ENCODE assay signal across 14 cellular contexts in the genomic region with DNA sequence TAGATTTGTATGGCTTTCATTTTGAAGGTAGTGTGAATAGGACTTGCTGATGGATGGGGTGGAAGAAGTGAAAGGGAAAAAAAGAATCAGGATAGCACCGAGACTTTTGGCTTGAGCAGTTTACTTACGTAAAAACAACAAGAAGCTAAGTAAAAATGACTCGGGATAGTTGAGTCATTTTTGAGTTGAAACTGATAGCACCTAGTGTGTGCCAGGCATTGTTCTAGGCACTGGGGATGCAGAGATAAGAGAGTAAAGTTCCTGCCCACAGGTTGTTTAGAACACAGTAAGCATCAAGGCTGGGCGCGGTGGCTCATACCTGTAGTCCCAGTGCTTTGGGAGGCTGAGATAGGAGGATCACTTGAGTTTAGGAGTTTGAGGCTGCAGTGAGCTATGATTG. TPM values are rescaled to one million over a fixed set of nuclear protein-coding genes. Genes with fewer than 3 reads are reported as not detected.
DNase-seq lines count a peak whose midpoint lies in the region; ATAC-seq and TF ChIP-seq lines count a peak whose summit lies in the region.
"Had no signal": no experiment of that assay in that cellular context is flagged by ENCODE, and none has a peak within 500 bp of the region (broad histone marks: within the 10 kb centered on the region; RNA-seq: fewer than 3 reads in every experiment).

No MANE protein-coding gene starts in this region.

- H3K27ac ChIP-seq in right cardiac atrium (ENCODE audit: low read length) = no peak overlapping the region
- H3K27ac ChIP-seq in adrenal gland = peak overlapping the region in 1 of 5 donors; percentile 8

- H3K27me3 ChIP-seq in right cardiac atrium (ENCODE audit: control insufficient read depth, insufficient read depth) = no peaks in the 10 kb centered on the region
- no peaks in the 10 kb centered on the region for H3K27me3 ChIP-seq in adrenal gland
- H3K27me3 ChIP-seq: heart right ventricle had no signal

- peaks cover 0 to 32% of the 10 kb centered on the region in 2 donors for H3K36me3 ChIP-seq in adrenal gland (replicated peaks in 1 of 2)

- intact Hi-C loops in right cardiac atrium (cut with DNase I) = no loop called here
- intact Hi-C loops in Right ventricle myocardium superior (cut with DNase I) = no loop called here
- intact Hi-C loops in adrenal gland (cut with DNase I) = no loop called here

- DNase-seq in right cardiac atrium = no peak
- no peak for DNase-seq in Right ventricle myocardium superior
- peak; percentile 33 to 46 for DNase-seq in activated T-cell treated with anti-CD3 and anti-CD28 coated beads, Interleukin-2, amount 50 U/mL, for 48 hours
- DNase-seq in fibroblast of pulmonary artery (ENCODE audit: low read depth) = peak; percentile 59
- DNase-seq in LoVo (ENCODE audit: low spot score) = no peak
- DNase-seq in adrenal gland = no peak
- DNase-seq: amniotic stem cell, heart right ventricle, MV-4-11, T-helper 9 cell had no signal

- H3K9me3 Mint-ChIP-seq in stimulated activated memory B cell treated with anti-CD40 and anti-IgM and Interleukin-4, amounts not matched to agents 10 μg/mL and 1 μg/mL and 100 μg/mL, for 72 hours = no peaks in the 10 kb centered on the region

- peaks cover 26% of the 10 kb centered on the region for H3K4me1 Mint-ChIP-seq in stimulated activated memory B cell treated with anti-CD40 and anti-IgM and Interleukin-4, amounts not matched to agents 10 μg/mL and 1 μg/mL and 100 μg/mL, for 72 hours

- TF ChIP-seq CTCF in fibroblast of pulmonary artery (IDR thresholded peaks at IDR 0.05; ENCODE audit: low read length, missing control alignments) (no peak), adrenal gland (IDR thresholded peaks at IDR 0.05) (no peak)

- no peak for TF ChIP-seq POLR2A in adrenal gland (IDR thresholded peaks at IDR 0.05)

- WGBS in right cardiac atrium = 76% methylated on average over 5 of the region's 5 CpGs
- WGBS in adrenal gland, 4 donors = 85 to 90% (median 87%) methylated on average over 5 of the region's 5 CpGs

- ATAC-seq in right cardiac atrium (peak; percentile 38 to 84), Right ventricle myocardium superior (ENCODE audit: poor library complexity) (no peak), GM21360 (IDR thresholded peaks at IDR 0.05; ENCODE audit: unreplicated experiment) (no peak)
- no peak for ATAC-seq in stimulated activated memory B cell treated with anti-CD40 and anti-IgM and Interleukin-4, amounts not matched to agents 10 μg/mL and 1 μg/mL and 100 μg/mL, for 72 hours
- ATAC-seq: esophagus mucosa, left lobe of liver had no signal

- H3K9me3 ChIP-seq in right cardiac atrium (ENCODE audit: control insufficient read depth, low read length) = no peaks in the 10 kb centered on the region
- no peaks in the 10 kb centered on the region for H3K9me3 ChIP-seq in adrenal gland (replicated peaks in 1 of 3)
- H3K9me3 ChIP-seq: heart right ventricle had no signal

- H3K4me3 ChIP-seq in right cardiac atrium (ENCODE audit: low read length) (no peak overlapping the region), fibroblast of pulmonary artery (replicated peaks; ENCODE audit: low read depth, low read length) (no peak overlapping the region), adrenal gland (no peak overlapping the region)
- H3K4me3 ChIP-seq: heart right ventricle had no signal

- peaks cover 40% of the 10 kb centered on the region for H3K36me3 Mint-ChIP-seq in stimulated activated memory B cell treated with anti-CD40 and anti-IgM and Interleukin-4, amounts not matched to agents 10 μg/mL and 1 μg/mL and 100 μg/mL, for 72 hours

- H3K27me3 Mint-ChIP-seq in stimulated activated memory B cell treated with anti-CD40 and anti-IgM and Interleukin-4, amounts not matched to agents 10 μg/mL and 1 μg/mL and 100 μg/mL, for 72 hours = no peaks in the 10 kb centered on the region

- peak overlapping the region; percentile 5 for H3K27ac Mint-ChIP-seq in stimulated activated memory B cell treated with anti-CD40 and anti-IgM and Interleukin-4, amounts not matched to agents 10 μg/mL and 1 μg/mL and 100 μg/mL, for 72 hours

- H3K4me3 Mint-ChIP-seq in stimulated activated memory B cell treated with anti-CD40 and anti-IgM and Interleukin-4, amounts not matched to agents 10 μg/mL and 1 μg/mL and 100 μg/mL, for 72 hours = no peak overlapping the region

- peaks cover 13% of the 10 kb centered on the region for H3K4me1 ChIP-seq in right cardiac atrium (ENCODE audit: control insufficient read depth, insufficient read depth, low read length)
- peaks cover 2 to 22% of the 10 kb centered on the region in 2 donors for H3K4me1 ChIP-seq in adrenal gland (replicated peaks in 1 of 2)

RNA-seq across cellular contexts. Expression of gene ADD1, which starts 34.7 kb away (rescaled TPM):
- 100 to 1,000 TPM; 215 to 256 (median 236) TPM for total RNA-seq in right cardiac atrium
- polyA plus RNA-seq in right cardiac atrium = 207 TPM
- 217 TPM for total RNA-seq in Right ventricle myocardium superior
- total RNA-seq in adrenal gland = 100 to 1,000 TPM; 176 to 290 (median 241) TPM
- polyA plus RNA-seq in adrenal gland = 100 to 1,000 TPM; 134 to 468 (median 338) TPM

Comparison
In these comparisons a context has a peak if more than half of its experiments do, and no peak if none do; other contexts are left out.
1. ATAC-seq: peak in right cardiac atrium (2 of 2); none in Right ventricle myocardium superior (single experiment), stimulated activated memory B cell treated with anti-CD40 and anti-IgM and Interleukin-4, amounts not matched to agents 10 μg/mL and 1 μg/mL and 100 μg/mL, for 72 hours (single experiment) and GM21360 (single experiment).
2. DNase-seq: peak in activated T-cell treated with anti-CD3 and anti-CD28 coated beads, Interleukin-2, amount 50 U/mL, for 48 hours (2 of 2) and fibroblast of pulmonary artery (single experiment); none in right cardiac atrium (0 of 3), Right ventricle myocardium superior (single experiment), LoVo (single experiment) and adrenal gland (0 of 7).